ENCODE assay signal across 7 cellular contexts in genomic region chr4:68194305-68194704, GRCh38. TPM values are rescaled to one million over a fixed set of nuclear protein-coding genes. Genes with fewer than 3 reads are reported as not detected.
"Had no signal": no experiment of that assay in that cellular context is flagged by ENCODE, and none has a peak within 500 bp of the region (broad histone marks: within the 10 kb centered on the region; RNA-seq: fewer than 3 reads in every experiment).

No MANE protein-coding gene starts in this region.

RNA-seq across cellular contexts. Expression of gene TMPRSS11B, which starts 51.2 kb away (rescaled TPM):
- total RNA-seq: GM23248, GM23338, H1, H4, H7, H9, HFFc6 had no signal
- polyA plus RNA-seq: GM23248, GM23338, H1 had no signal
